1 cellular context compared by ENCODE assay signal in genomic region chr13:110350509-110350908, GRCh38.
TF ChIP-seq lines count a peak whose summit lies in the region.

No MANE protein-coding gene starts in this region.

TF ChIP-seq in IMR-90, 13 proteins besides CTCF, POLR2A, EP300 and RAD21:
- TF ChIP-seq ELK1 (IDR thresholded peaks at IDR 0.05; ENCODE audit: borderline replicate concordance, low read depth, low read length) (no peak), USF2 (IDR thresholded peaks at IDR 0.05; ENCODE audit: low read depth, low read length) (no peak), MXI1 (IDR thresholded peaks at IDR 0.05; ENCODE audit: borderline replicate concordance, low read depth, low read length) (no peak), NFE2L2 (IDR thresholded peaks at IDR 0.05; ENCODE audit: low read depth, low read length) (no peak), CEBPB (IDR thresholded peaks at IDR 0.05; ENCODE audit: low read depth, low read length) (no peak), RFX5 (IDR thresholded peaks at IDR 0.05; ENCODE audit: low read depth, low read length) (no peak), RCOR1 (IDR thresholded peaks at IDR 0.05; ENCODE audit: insufficient replicate concordance, low read length) (no peak), BHLHE40 (IDR thresholded peaks at IDR 0.05; ENCODE audit: low read depth, low read length) (no peak), MAZ (IDR thresholded peaks at IDR 0.05; ENCODE audit: borderline replicate concordance, low read depth, low read length) (no peak), MAFK (IDR thresholded peaks at IDR 0.05; ENCODE audit: low read depth, low read length) (no peak), CHD1 (IDR thresholded peaks at IDR 0.05; ENCODE audit: low read depth, low read length) (no peak), FOS (IDR thresholded peaks at IDR 0.05; ENCODE audit: low read depth, low read length) (no peak), SMC3 (IDR thresholded peaks at IDR 0.05; ENCODE audit: low read depth, low read length) (no peak)
TF ChIP-seq in IMR-90: peak in this region for 0.
